ENCODE assay signal across 1 cellular context in genomic region chr4:7183161-7183560, GRCh38.
TF ChIP-seq lines count a peak whose summit lies in the region.

No MANE protein-coding gene starts in this region.

TF ChIP-seq in WTC11, 78 proteins besides CTCF, POLR2A, EP300 and RAD21 (continued from another document):
- TF ChIP-seq E2F1 (CRISPR knock-in tag; IDR thresholded peaks at IDR 0.05) (no peak), USF1 (CRISPR knock-in tag; IDR thresholded peaks at IDR 0.05) (no peak), ZNF138 (CRISPR knock-in tag; conservative IDR thresholded peaks at IDR 0.05) (no peak), ZNF396 (CRISPR knock-in tag; IDR thresholded peaks at IDR 0.05; ENCODE audit: borderline replicate concordance) (no peak), FOXP1 (CRISPR knock-in tag; IDR thresholded peaks at IDR 0.05; ENCODE audit: borderline replicate concordance) (no peak), NR1H2 (CRISPR knock-in tag; IDR thresholded peaks at IDR 0.05) (no peak), MYBL2 (CRISPR knock-in tag; IDR thresholded peaks at IDR 0.05) (no peak), ZNF532 (CRISPR knock-in tag; IDR thresholded peaks at IDR 0.05; ENCODE audit: borderline replicate concordance) (no peak), MAX (CRISPR knock-in tag; IDR thresholded peaks at IDR 0.05) (no peak), FOXK1 (CRISPR knock-in tag; IDR thresholded peaks at IDR 0.05) (no peak)
- TF ChIP-seq, protein P1, sequence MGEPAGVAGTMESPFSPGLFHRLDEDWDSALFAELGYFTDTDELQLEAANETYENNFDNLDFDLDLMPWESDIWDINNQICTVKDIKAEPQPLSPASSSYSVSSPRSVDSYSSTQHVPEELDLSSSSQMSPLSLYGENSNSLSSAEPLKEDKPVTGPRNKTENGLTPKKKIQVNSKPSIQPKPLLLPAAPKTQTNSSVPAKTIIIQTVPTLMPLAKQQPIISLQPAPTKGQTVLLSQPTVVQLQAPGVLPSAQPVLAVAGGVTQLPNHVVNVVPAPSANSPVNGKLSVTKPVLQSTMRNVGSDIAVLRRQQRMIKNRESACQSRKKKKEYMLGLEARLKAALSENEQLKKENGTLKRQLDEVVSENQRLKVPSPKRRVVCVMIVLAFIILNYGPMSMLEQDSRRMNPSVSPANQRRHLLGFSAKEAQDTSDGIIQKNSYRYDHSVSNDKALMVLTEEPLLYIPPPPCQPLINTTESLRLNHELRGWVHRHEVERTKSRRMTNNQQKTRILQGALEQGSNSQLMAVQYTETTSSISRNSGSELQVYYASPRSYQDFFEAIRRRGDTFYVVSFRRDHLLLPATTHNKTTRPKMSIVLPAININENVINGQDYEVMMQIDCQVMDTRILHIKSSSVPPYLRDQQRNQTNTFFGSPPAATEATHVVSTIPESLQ (CRISPR knock-in tag; IDR thresholded peaks at IDR 0.05), result no peak
- TF ChIP-seq, protein P2, sequence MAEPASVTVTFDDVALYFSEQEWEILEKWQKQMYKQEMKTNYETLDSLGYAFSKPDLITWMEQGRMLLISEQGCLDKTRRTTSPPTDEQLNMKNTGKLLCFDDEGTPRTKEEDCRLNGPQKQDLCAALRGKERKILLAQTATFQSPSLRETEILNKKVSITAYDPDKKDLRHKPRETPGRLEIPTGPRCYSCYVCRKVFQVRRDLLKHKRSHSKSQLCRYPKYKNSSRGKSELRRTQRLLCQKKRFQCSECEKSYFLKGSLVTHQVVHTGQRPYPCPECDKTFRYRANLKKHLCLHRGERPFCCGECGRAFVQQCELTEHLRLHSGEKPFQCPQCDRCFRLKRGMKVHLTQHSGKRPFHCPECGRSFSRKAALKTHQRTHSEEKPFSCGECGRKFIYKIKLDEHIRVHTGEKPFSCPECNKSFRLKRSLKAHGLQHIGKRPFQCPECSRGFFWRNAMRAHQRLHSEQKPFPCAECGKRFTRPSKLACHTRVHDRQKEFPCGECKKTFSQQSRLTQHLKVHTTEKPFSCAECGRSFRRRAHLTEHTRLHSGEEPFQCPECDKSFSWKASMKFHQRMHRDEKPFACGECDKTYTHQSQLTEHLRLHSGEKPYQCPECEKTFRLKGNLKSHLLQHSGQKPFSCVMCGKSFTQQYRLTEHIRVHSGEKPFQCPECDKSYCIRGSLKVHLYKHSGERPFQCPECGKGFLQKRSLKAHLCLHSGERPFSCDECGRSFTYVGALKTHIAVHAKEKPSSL (CRISPR knock-in tag; conservative IDR thresholded peaks at IDR 0.05), result no peak
- TF ChIP-seq, protein P3, sequence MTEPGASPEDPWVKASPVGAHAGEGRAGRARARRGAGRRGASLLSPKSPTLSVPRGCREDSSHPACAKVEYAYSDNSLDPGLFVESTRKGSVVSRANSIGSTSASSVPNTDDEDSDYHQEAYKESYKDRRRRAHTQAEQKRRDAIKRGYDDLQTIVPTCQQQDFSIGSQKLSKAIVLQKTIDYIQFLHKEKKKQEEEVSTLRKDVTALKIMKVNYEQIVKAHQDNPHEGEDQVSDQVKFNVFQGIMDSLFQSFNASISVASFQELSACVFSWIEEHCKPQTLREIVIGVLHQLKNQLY (CRISPR knock-in tag; IDR thresholded peaks at IDR 0.05), result no peak
